Comparison of ENCODE assay signal across 1 cellular context in the genomic region with DNA sequence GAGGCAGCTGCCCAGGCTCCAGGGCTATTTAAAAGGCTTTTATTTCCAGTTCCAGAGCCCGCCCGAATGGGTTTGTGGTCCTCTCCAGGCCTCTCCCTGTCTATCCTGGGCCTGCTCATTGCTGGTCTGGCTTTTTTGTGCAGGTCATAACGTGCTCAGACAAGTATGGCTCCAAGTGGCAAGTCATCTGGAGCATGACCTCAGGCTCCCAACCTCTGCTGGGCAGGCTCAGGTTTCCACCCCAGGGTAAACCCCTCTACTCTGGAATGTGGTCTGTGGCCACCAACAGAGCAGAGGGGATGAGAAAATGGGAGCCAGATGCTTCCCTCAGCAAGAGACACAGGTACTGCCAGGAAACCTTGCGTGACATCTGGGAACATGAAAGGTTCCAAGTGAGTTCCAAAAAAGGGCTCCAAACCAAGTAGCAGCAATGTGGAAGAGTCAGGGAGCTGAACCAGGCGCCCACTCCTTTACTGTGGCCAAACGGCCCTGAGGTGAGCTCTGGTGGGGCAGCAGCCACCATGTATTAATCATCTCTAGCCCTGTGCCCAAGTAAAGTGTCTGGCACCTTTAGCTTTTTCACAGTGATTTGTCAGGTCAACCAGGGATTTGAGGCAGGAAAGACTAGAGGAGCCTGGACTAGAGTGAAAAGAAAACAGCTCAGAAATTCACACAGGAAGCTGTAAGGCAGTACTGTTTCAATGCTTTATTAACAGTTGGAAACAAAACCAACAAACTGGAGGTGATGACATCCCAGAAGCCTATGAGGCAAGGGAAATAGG.
TF ChIP-seq lines count a peak whose summit lies in the region.

No MANE protein-coding gene starts in this region.

TF ChIP-seq in GM23338, 12 proteins besides CTCF, POLR2A, EP300 and RAD21 (continued from another document):
- TF ChIP-seq, protein P1, sequence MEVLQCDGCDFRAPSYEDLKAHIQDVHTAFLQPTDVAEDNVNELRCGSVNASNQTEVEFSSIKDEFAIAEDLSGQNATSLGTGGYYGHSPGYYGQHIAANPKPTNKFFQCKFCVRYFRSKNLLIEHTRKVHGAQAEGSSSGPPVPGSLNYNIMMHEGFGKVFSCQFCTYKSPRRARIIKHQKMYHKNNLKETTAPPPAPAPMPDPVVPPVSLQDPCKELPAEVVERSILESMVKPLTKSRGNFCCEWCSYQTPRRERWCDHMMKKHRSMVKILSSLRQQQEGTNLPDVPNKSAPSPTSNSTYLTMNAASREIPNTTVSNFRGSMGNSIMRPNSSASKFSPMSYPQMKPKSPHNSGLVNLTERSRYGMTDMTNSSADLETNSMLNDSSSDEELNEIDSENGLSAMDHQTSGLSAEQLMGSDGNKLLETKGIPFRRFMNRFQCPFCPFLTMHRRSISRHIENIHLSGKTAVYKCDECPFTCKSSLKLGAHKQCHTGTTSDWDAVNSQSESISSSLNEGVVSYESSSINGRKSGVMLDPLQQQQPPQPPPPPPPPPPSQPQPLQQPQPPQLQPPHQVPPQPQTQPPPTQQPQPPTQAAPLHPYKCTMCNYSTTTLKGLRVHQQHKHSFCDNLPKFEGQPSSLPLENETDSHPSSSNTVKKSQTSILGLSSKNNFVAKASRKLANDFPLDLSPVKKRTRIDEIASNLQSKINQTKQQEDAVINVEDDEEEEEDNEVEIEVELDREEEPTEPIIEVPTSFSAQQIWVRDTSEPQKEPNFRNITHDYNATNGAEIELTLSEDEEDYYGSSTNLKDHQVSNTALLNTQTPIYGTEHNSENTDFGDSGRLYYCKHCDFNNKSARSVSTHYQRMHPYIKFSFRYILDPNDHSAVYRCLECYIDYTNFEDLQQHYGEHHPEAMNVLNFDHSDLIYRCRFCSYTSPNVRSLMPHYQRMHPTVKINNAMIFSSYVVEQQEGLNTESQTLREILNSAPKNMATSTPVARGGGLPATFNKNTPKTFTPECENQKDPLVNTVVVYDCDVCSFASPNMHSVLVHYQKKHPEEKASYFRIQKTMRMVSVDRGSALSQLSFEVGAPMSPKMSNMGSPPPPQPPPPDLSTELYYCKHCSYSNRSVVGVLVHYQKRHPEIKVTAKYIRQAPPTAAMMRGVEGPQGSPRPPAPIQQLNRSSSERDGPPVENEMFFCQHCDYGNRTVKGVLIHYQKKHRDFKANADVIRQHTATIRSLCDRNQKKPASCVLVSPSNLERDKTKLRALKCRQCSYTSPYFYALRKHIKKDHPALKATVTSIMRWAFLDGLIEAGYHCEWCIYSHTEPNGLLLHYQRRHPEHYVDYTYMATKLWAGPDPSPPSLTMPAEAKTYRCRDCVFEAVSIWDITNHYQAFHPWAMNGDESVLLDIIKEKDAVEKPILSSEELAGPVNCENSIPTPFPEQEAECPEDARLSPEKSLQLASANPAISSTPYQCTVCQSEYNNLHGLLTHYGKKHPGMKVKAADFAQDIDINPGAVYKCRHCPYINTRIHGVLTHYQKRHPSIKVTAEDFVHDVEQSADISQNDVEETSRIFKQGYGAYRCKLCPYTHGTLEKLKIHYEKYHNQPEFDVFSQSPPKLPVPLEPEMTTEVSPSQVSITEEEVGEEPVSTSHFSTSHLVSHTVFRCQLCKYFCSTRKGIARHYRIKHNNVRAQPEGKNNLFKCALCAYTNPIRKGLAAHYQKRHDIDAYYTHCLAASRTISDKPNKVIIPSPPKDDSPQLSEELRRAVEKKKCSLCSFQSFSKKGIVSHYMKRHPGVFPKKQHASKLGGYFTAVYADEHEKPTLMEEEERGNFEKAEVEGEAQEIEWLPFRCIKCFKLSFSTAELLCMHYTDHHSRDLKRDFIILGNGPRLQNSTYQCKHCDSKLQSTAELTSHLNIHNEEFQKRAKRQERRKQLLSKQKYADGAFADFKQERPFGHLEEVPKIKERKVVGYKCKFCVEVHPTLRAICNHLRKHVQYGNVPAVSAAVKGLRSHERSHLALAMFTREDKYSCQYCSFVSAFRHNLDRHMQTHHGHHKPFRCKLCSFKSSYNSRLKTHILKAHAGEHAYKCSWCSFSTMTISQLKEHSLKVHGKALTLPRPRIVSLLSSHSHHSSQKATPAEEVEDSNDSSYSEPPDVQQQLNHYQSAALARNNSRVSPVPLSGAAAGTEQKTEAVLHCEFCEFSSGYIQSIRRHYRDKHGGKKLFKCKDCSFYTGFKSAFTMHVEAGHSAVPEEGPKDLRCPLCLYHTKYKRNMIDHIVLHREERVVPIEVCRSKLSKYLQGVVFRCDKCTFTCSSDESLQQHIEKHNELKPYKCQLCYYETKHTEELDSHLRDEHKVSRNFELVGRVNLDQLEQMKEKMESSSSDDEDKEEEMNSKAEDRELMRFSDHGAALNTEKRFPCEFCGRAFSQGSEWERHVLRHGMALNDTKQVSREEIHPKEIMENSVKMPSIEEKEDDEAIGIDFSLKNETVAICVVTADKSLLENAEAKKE (CRISPR knock-in tag; IDR thresholded peaks at IDR 0.05): no peak; the same call in 1 of the 2 replicates
